17 cellular contexts compared by ENCODE assay signal in genomic region chr15:94237903-94238302, GRCh38. TPM values are rescaled to one million over a fixed set of nuclear protein-coding genes. Genes with fewer than 3 reads are reported as not detected.
DNase-seq lines count a peak whose midpoint lies in the region; ATAC-seq and TF ChIP-seq lines count a peak whose summit lies in the region.
"Had no signal": no experiment of that assay in that cellular context is flagged by ENCODE, and none has a peak within 500 bp of the region (broad histone marks: within the 10 kb centered on the region; RNA-seq: fewer than 3 reads in every experiment).

No MANE protein-coding gene starts in this region.

- CTCF ChIA-PET in PC-3 (lab: Charles Lee), result no interaction called here

- H3K4me2 ChIP-seq in PC-3 (ENCODE audit: low read length), result peak overlapping the region; percentile 59

- TF ChIP-seq CTCF in PC-3 (conservative IDR thresholded peaks at IDR 0.05; ENCODE audit: low read depth, low read length), result no peak
- no peak for TF ChIP-seq CTCF in colonic mucosa (IDR thresholded peaks at IDR 0.05)
- TF ChIP-seq CTCF in GM10266 (IDR thresholded peaks at IDR 0.05; ENCODE audit: control insufficient read depth, insufficient read depth, low read depth, missing control alignments), result no peak

- no peaks in the 10 kb centered on the region for H3K27me3 ChIP-seq in PC-3 (ENCODE audit: low read length)
- no peaks in the 10 kb centered on the region for H3K27me3 ChIP-seq in colonic mucosa
- H3K27me3 ChIP-seq: ascending aorta had no signal

- H3K4me1 ChIP-seq in PC-3 (ENCODE audit: insufficient read depth, low read length) (peaks cover 37% of the 10 kb centered on the region), colonic mucosa (no peaks in the 10 kb centered on the region)
- H3K4me1 ChIP-seq: ascending aorta had no signal

- peak overlapping the region; percentile 6 for H3K4me3 Mint-ChIP-seq in T-helper 2 cell treated with Interferon-gamma antibody and Interleukin-4, amounts not matched to agents 5 μg/mL and 100 μg/mL, for 36 hours
- H3K4me3 Mint-ChIP-seq in stimulated activated effector memory CD8-positive, alpha-beta T cell treated with anti-CD3 and anti-CD28 coated beads, Interleukin-12 subunit alpha, Interleukin-12 subunit beta, amount 100 ng/mL, for 72 hours, result peak overlapping the region; percentile 2
- H3K4me3 Mint-ChIP-seq: mesothelial cell of epicardium had no signal

- H3K9me3 Mint-ChIP-seq in T-helper 2 cell treated with Interferon-gamma antibody and Interleukin-4, amounts not matched to agents 5 μg/mL and 100 μg/mL, for 36 hours, result no peaks in the 10 kb centered on the region
- H3K9me3 Mint-ChIP-seq in stimulated activated effector memory CD8-positive, alpha-beta T cell treated with anti-CD3 and anti-CD28 coated beads, Interleukin-12 subunit alpha, Interleukin-12 subunit beta, amount 100 ng/mL, for 72 hours, result no peaks in the 10 kb centered on the region
- H3K9me3 Mint-ChIP-seq: mesothelial cell of epicardium had no signal

- H3K4me3 ChIP-seq in PC-3 (ENCODE audit: low read length) (no peak overlapping the region), colonic mucosa (no peak overlapping the region)
- H3K4me3 ChIP-seq: ascending aorta, thoracic aorta had no signal

- H3K9me3 ChIP-seq in PC-3 (ENCODE audit: low read length), result no peaks in the 10 kb centered on the region
- no peaks in the 10 kb centered on the region for H3K9me3 ChIP-seq in colonic mucosa
- H3K9me3 ChIP-seq: ascending aorta, thoracic aorta had no signal

- H4K20me1 ChIP-seq in PC-3 (ENCODE audit: low read length), result no peaks in the 10 kb centered on the region

- H3F3A ChIP-seq in PC-3 (ENCODE audit: low read length, unreplicated experiment), result peaks cover 3% of the 10 kb centered on the region

- H3K27me3 Mint-ChIP-seq in T-helper 2 cell treated with Interferon-gamma antibody and Interleukin-4, amounts not matched to agents 5 μg/mL and 100 μg/mL, for 36 hours (ENCODE audit: low read depth), result no peaks in the 10 kb centered on the region

- H3K4me1 Mint-ChIP-seq in T-helper 2 cell treated with Interferon-gamma antibody and Interleukin-4, amounts not matched to agents 5 μg/mL and 100 μg/mL, for 36 hours (ENCODE audit: low read depth), result peaks cover 77% of the 10 kb centered on the region
- H3K4me1 Mint-ChIP-seq in stimulated activated effector memory CD8-positive, alpha-beta T cell treated with anti-CD3 and anti-CD28 coated beads, Interleukin-12 subunit alpha, Interleukin-12 subunit beta, amount 100 ng/mL, for 72 hours, result peaks cover 72% of the 10 kb centered on the region

- no TSS peak for BruUV-seq in PC-3 (replicated peaks; lab: Mats Ljungman, UMichigan)

- no peaks in the 10 kb centered on the region for H3K9me2 ChIP-seq in PC-3 (replicated peaks; ENCODE audit: low read length)

- no peak for DNase-seq in T-helper 2 cell treated with Interferon-gamma antibody and Interleukin-4, amounts not matched to agents 5 μg/mL and 100 μg/mL, for 36 hours (ENCODE audit: low spot score)
- no peak for DNase-seq in T-helper 2 cell
- DNase-seq in PC-3, result peak; percentile 80
- DNase-seq in colonic mucosa, result no peak
- DNase-seq in stimulated activated effector memory CD8-positive, alpha-beta T cell treated with anti-CD3 and anti-CD28 coated beads, Interleukin-12 subunit alpha, Interleukin-12 subunit beta, amount 100 ng/mL, for 72 hours (ENCODE audit: low spot score in 2 of 2), result no peak
- DNase-seq in DMS114 treated with DMSO at 0.1 percent for 48 hours (lab: John Stamatoyannopoulos, UW; ENCODE audit: unreplicated experiment), result no peak
- DNase-seq in GM10266 (ENCODE audit: extremely low spot score), result no peak
- DNase-seq: 8988T; activated naive CD4-positive, alpha-beta T cell; DMS153; kidney glomerular epithelial cell; NCI-H187; NCI-H226 had no signal

- POLR2A ChIA-PET in PC-3 (lab: Charles Lee; ENCODE audit: unreplicated experiment), result no interaction called here

- H3K36me3 ChIP-seq in PC-3 (ENCODE audit: low read depth, low read length), result no peaks in the 10 kb centered on the region
- no peaks in the 10 kb centered on the region for H3K36me3 ChIP-seq in colonic mucosa
- H3K36me3 ChIP-seq: ascending aorta, thoracic aorta had no signal

- no peak for ATAC-seq in PC-3
- no peak for ATAC-seq in stimulated activated effector memory CD8-positive, alpha-beta T cell treated with anti-CD3 and anti-CD28 coated beads, Interleukin-12 subunit alpha, Interleukin-12 subunit beta, amount 100 ng/mL, for 72 hours
- no peak for ATAC-seq in HG02981 (IDR thresholded peaks at IDR 0.05; ENCODE audit: unreplicated experiment)

- H3K9ac ChIP-seq in PC-3 (ENCODE audit: low read length), result no peak overlapping the region
- H3K9ac ChIP-seq in colonic mucosa (ENCODE audit: low read depth in 2 of 2, low read length in 2 of 2), result no peak overlapping the region

- H2AFZ ChIP-seq in PC-3 (ENCODE audit: low read length), result no peak overlapping the region

- H3K27ac ChIP-seq in PC-3 (ENCODE audit: low read length), result peak overlapping the region; percentile 89
- H3K27ac ChIP-seq in colonic mucosa, result peak overlapping the region; percentile 42
- H3K27ac ChIP-seq: ascending aorta, thoracic aorta had no signal

- peak overlapping the region; percentile 64 for H3K27ac Mint-ChIP-seq in T-helper 2 cell treated with Interferon-gamma antibody and Interleukin-4, amounts not matched to agents 5 μg/mL and 100 μg/mL, for 36 hours
- H3K27ac Mint-ChIP-seq in stimulated activated effector memory CD8-positive, alpha-beta T cell treated with anti-CD3 and anti-CD28 coated beads, Interleukin-12 subunit alpha, Interleukin-12 subunit beta, amount 100 ng/mL, for 72 hours, result no peak overlapping the region

- intact Hi-C loops in PC-3 (cut with micrococcal nuclease), result no loop called here
- intact Hi-C loops in colonic mucosa (cut with DNase I), result loop anchor here (5.0 kb wide), 1 partner anchor 49 kb away; no protein-coding TSS in a partner anchor

- H3K79me2 ChIP-seq in PC-3 (ENCODE audit: low read length), result peaks cover 22% of the 10 kb centered on the region; the same call in 1 of the 2 replicates

- peaks cover 40% of the 10 kb centered on the region for H3K36me3 Mint-ChIP-seq in T-helper 2 cell treated with Interferon-gamma antibody and Interleukin-4, amounts not matched to agents 5 μg/mL and 100 μg/mL, for 36 hours (ENCODE audit: low read depth)
- H3K36me3 Mint-ChIP-seq in stimulated activated effector memory CD8-positive, alpha-beta T cell treated with anti-CD3 and anti-CD28 coated beads, Interleukin-12 subunit alpha, Interleukin-12 subunit beta, amount 100 ng/mL, for 72 hours, result peaks cover 42% of the 10 kb centered on the region
- H3K36me3 Mint-ChIP-seq: mesothelial cell of epicardium had no signal

RNA-seq across cellular contexts. Expression of gene MCTP2, which starts 6.5 kb away (rescaled TPM):
- total RNA-seq in PC-3 (2014; rRNA removed) (6.2 and 9.8 TPM in 2 replicates), colonic mucosa (10 to 100 TPM; 56.4 to 88.3 TPM)
